ENCODE assay signal across 17 cellular contexts in the genomic region with DNA sequence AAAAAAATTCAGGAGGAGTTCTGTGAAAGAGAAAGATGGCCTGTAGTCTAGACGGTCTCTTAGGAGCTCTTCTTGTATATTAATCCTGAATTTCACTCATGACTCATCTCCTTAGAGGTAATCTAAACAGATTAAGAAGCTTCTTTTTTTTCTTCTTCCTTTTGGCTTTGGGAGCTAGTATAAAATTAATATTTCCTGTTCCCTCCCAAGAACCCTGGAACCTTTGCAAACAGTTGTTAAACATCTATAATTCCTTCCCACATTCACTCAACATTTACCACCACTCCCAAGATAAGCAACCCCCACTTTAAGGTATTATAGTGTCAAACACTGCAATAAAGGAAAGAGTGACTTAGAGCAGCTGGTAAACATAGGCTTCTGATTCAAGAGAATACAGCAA.
DNase-seq lines count a peak whose midpoint lies in the region; ATAC-seq, FAIRE-seq and TF ChIP-seq lines count a peak whose summit lies in the region.
"Had no signal": no experiment of that assay in that cellular context is flagged by ENCODE, and none has a peak within 500 bp of the region (broad histone marks: within the 10 kb centered on the region; RNA-seq: fewer than 3 reads in every experiment).

No MANE protein-coding gene starts in this region.

- peak overlapping the region; percentile 59 for H3K27ac Mint-ChIP-seq in astrocyte (ENCODE audit: unreplicated experiment)
- H3K27ac Mint-ChIP-seq: T-helper 1 cell treated with Interleukin-12 subunit alpha and Interleukin-12 subunit beta and Interleukin-4 antibody, amounts not matched to agents 30 μg/mL and 1 μg/mL, for 36 hours had no signal

- ATAC-seq in HG02588 (IDR thresholded peaks at IDR 0.05; ENCODE audit: unreplicated experiment) (no peak), HG02642 (IDR thresholded peaks at IDR 0.05; ENCODE audit: poor library complexity, unreplicated experiment) (no peak)
- ATAC-seq: gastrocnemius medialis, sciatic nerve had no signal

- no peaks in the 10 kb centered on the region for H3K27me3 Mint-ChIP-seq in astrocyte (ENCODE audit: low read depth, unreplicated experiment)

- H3K27me3 ChIP-seq in astrocyte (ENCODE audit: insufficient read depth, low read length), result no peaks in the 10 kb centered on the region
- no peaks in the 10 kb centered on the region for H3K27me3 ChIP-seq in smooth muscle cell (ENCODE audit: low read depth)
- no peaks in the 10 kb centered on the region for H3K27me3 ChIP-seq in esophagus squamous epithelium
- H3K27me3 ChIP-seq: BLaER1 treated with 17β-estradiol and CSF1 and Interleukin-3, amounts not matched to agents 10 nM and 100 nM; gastrocnemius medialis had no signal

- H3K9me3 ChIP-seq in astrocyte (ENCODE audit: insufficient read depth, low read depth, low read length) (no peaks in the 10 kb centered on the region), smooth muscle cell (replicated peaks; ENCODE audit: low read depth) (no peaks in the 10 kb centered on the region), esophagus squamous epithelium (no peaks in the 10 kb centered on the region)
- H3K9me3 ChIP-seq: BLaER1 treated with 17β-estradiol and CSF1 and Interleukin-3, amounts not matched to agents 10 nM and 100 nM; gastrocnemius medialis; thoracic aorta had no signal

- no peaks in the 10 kb centered on the region for H3K79me2 ChIP-seq in astrocyte (ENCODE audit: insufficient read depth, low read length)
- no peaks in the 10 kb centered on the region for H3K79me2 ChIP-seq in smooth muscle cell (ENCODE audit: low read depth)

- H3K27ac ChIP-seq in astrocyte (ENCODE audit: low read depth, low read length), result no peak overlapping the region
- H3K27ac ChIP-seq in smooth muscle cell (ENCODE audit: low read depth), result peak overlapping the region; percentile 59
- no peak overlapping the region for H3K27ac ChIP-seq in esophagus squamous epithelium
- H3K27ac ChIP-seq: BLaER1 treated with 17β-estradiol and CSF1 and Interleukin-3, amounts not matched to agents 10 nM and 100 nM; gastrocnemius medialis; thoracic aorta had no signal

- H3K4me2 ChIP-seq in astrocyte (ENCODE audit: low read length), result no peak overlapping the region
- peak overlapping the region; percentile 18 for H3K4me2 ChIP-seq in smooth muscle cell

- no peaks in the 10 kb centered on the region for H3F3A ChIP-seq in smooth muscle cell (ENCODE audit: low read depth)

- FAIRE-seq in astrocyte (lab: Jason Lieb, UNC), result peak; percentile 54
- FAIRE-seq: H1 had no signal

- TF ChIP-seq CTCF in LNCaP clone FGC (IDR thresholded peaks at IDR 0.05; ENCODE audit: control insufficient read depth, extremely low read depth, insufficient read depth) (no peak), astrocyte (IDR thresholded peaks at IDR 0.05; ENCODE audit: insufficient read depth, low read depth, low read length) (no peak), fibroblast of the aortic adventitia (IDR thresholded peaks at IDR 0.05; ENCODE audit: insufficient read depth, low read length) (no peak), smooth muscle cell (IDR thresholded peaks at IDR 0.05; ENCODE audit: borderline replicate concordance, insufficient read depth, poor library complexity, severe bottlenecking) (no peak), esophagus squamous epithelium (IDR thresholded peaks at IDR 0.05) (no peak)

- WGBS in smooth muscle cell (ENCODE audit: low lambda C conversion rate), result 12% methylated on average over 1 of the region's 1 CpG
- WGBS in esophagus squamous epithelium, 2 donors, result 18 to 22% methylated on average over 1 of the region's 1 CpG

- H3K4me1 ChIP-seq in astrocyte (ENCODE audit: insufficient read depth, low read length) (peaks cover 5% of the 10 kb centered on the region), smooth muscle cell (ENCODE audit: low read depth) (no peaks in the 10 kb centered on the region), esophagus squamous epithelium (peaks cover 0 to 7% (median 0%) of the 10 kb centered on the region in 3 donors)
- H3K4me1 ChIP-seq: gastrocnemius medialis had no signal

- no peaks in the 10 kb centered on the region for H4K20me1 ChIP-seq in astrocyte (ENCODE audit: insufficient read depth, low read length)
- H4K20me1 ChIP-seq in smooth muscle cell (ENCODE audit: low read depth), result no peaks in the 10 kb centered on the region
- H4K20me1 ChIP-seq: BLaER1 treated with 17β-estradiol and CSF1 and Interleukin-3, amounts not matched to agents 10 nM and 100 nM had no signal

- H3K36me3 ChIP-seq in astrocyte (ENCODE audit: insufficient read depth, low read length) (no peaks in the 10 kb centered on the region), smooth muscle cell (ENCODE audit: low read depth) (no peaks in the 10 kb centered on the region), esophagus squamous epithelium (no peaks in the 10 kb centered on the region)
- H3K36me3 ChIP-seq: BLaER1 treated with 17β-estradiol and CSF1 and Interleukin-3, amounts not matched to agents 10 nM and 100 nM; gastrocnemius medialis; thoracic aorta had no signal

- H3K9ac ChIP-seq in astrocyte (ENCODE audit: low read length) (no peak overlapping the region), smooth muscle cell (ENCODE audit: low read depth) (no peak overlapping the region)
- H3K9ac ChIP-seq: BLaER1 treated with 17β-estradiol and CSF1 and Interleukin-3, amounts not matched to agents 10 nM and 100 nM had no signal

- DNase-seq in LNCaP clone FGC (ENCODE audit: low read depth) (peak; percentile 27), astrocyte (ENCODE audit: low read depth) (peak; percentile 59), fibroblast of the aortic adventitia (ENCODE audit: low read depth) (peak; percentile 80), smooth muscle cell (lab: John Stamatoyannopoulos, UW; ENCODE audit: unreplicated experiment) (no peak), esophagus squamous epithelium (lab: John Stamatoyannopoulos, UW) (no peak)
- DNase-seq: DMS79; gastrocnemius medialis; NCI-H82; RPMI8226; stimulated activated CD4-positive, alpha-beta T cell treated with anti-CD3 and anti-CD28 coated beads, Interleukin-4, amount 100 ng/mL, for 24 hours had no signal

- peaks cover 25% of the 10 kb centered on the region for H3K4me1 Mint-ChIP-seq in astrocyte (ENCODE audit: low read depth, unreplicated experiment)

- peak overlapping the region; percentile 48 for H3K4me3 Mint-ChIP-seq in astrocyte (ENCODE audit: unreplicated experiment)
- H3K4me3 Mint-ChIP-seq: T-helper 1 cell treated with Interleukin-12 subunit alpha and Interleukin-12 subunit beta and Interleukin-4 antibody, amounts not matched to agents 30 μg/mL and 1 μg/mL, for 36 hours had no signal

- no peak overlapping the region for H2AFZ ChIP-seq in astrocyte (ENCODE audit: low read depth, low read length)
- H2AFZ ChIP-seq in smooth muscle cell (ENCODE audit: low read depth), result no peak overlapping the region

- TF ChIP-seq POLR2A in esophagus squamous epithelium (IDR thresholded peaks at IDR 0.05), result no peak

- H3K4me3 ChIP-seq in LNCaP clone FGC (ENCODE audit: low read depth, low read length) (no peak overlapping the region), astrocyte (ENCODE audit: insufficient read depth, low read depth, low read length) (no peak overlapping the region), fibroblast of the aortic adventitia (ENCODE audit: low read depth, low read length) (no peak overlapping the region), smooth muscle cell (no peak overlapping the region), esophagus squamous epithelium (no peak overlapping the region)
- H3K4me3 ChIP-seq: BLaER1 treated with 17β-estradiol and CSF1 and Interleukin-3, amounts not matched to agents 10 nM and 100 nM; gastrocnemius medialis; thoracic aorta had no signal

- H3K36me3 Mint-ChIP-seq in astrocyte (ENCODE audit: low read depth, unreplicated experiment), result no peaks in the 10 kb centered on the region

- intact Hi-C loops in esophagus squamous epithelium (cut with DNase I), result no loop called here

- no peaks in the 10 kb centered on the region for H3K9me3 Mint-ChIP-seq in astrocyte (ENCODE audit: unreplicated experiment)
- H3K9me3 Mint-ChIP-seq: T-helper 1 cell treated with Interleukin-12 subunit alpha and Interleukin-12 subunit beta and Interleukin-4 antibody, amounts not matched to agents 30 μg/mL and 1 μg/mL, for 36 hours had no signal

Comparison
In these comparisons a context has a peak if more than half of its experiments do, and no peak if none do; other contexts are left out.
1. DNase-seq: peak in LNCaP clone FGC (single experiment), astrocyte (single experiment) and fibroblast of the aortic adventitia (single experiment); none in smooth muscle cell (single experiment) and esophagus squamous epithelium (single experiment).